Comparison of ENCODE assay signal across 8 cellular contexts in the genomic region with DNA sequence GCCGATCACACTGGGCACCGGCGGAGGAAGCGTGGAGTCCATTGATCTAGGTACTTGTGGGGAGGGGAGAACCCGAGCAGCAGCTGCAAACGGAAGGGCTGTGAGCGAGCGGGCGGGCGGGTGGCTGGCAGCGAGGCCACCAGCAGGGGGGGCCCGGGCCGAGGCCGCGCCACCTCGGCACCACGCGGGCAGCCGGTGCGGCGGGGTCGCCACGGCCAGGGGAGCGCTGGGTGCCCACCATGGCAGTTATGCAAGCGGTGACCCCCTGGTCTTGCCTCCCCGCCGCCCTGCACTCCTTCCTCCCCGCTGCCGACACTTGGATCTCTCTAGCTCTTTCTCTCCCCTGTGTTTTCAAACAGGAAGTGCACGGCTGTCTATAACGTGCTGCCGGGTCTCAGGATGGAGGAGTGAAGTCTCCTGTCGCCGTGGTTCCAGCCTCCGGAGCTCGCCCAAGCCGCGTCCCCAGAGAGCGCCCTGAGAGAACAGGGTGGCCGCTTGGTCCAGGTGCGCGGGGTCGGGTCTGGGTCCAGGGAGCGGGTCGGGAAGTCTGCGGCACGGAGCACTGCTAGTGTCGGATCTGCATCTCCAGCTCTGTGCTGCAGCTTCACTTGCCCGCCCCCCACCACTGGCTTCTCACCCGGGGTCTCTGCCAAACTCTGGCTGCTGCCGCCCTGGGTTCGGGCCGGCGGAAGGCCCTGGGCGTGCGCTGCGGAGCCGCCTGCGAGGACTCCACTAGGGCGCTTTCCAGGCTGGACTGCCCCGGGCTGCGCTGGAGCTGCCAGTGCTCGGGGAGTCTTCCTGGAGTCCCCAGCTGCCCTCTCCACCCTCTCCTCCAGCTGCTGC. TPM values are rescaled to one million over a fixed set of nuclear protein-coding genes. Genes with fewer than 3 reads are reported as not detected.
DNase-seq lines count a peak whose midpoint lies in the region; ATAC-seq and TF ChIP-seq lines count a peak whose summit lies in the region.

No MANE protein-coding gene starts in this region.

- H3K4me2 ChIP-seq in BLaER1, result peak overlapping the region; percentile 88

- H3K27me3 ChIP-seq in BLaER1 (no peaks in the 10 kb centered on the region), muscle layer of colon (ENCODE audit: control insufficient read depth in 1 of 2, insufficient read depth in 2 of 2, low read length in 2 of 2) (no peaks in the 10 kb centered on the region)

- H3K4me3 ChIP-seq in BLaER1 (peak overlapping the region; percentile 85), epithelial cell of proximal tubule (ENCODE audit: low read depth, low read length) (peak overlapping the region; percentile 75), muscle layer of colon (ENCODE audit: low read depth in 1 of 2, low read length in 2 of 2) (peak overlapping the region; percentile 28 to 66)

- TF ChIP-seq CTCF in epithelial cell of proximal tubule (conservative IDR thresholded peaks at IDR 0.05; ENCODE audit: low read depth, low read length), result peak; percentile 50

- H3K36me3 ChIP-seq in BLaER1, result peaks cover 17% of the 10 kb centered on the region
- H3K36me3 ChIP-seq in muscle layer of colon (ENCODE audit: insufficient read depth, low read length), result no peaks in the 10 kb centered on the region

- H3K9ac ChIP-seq in BLaER1 (peak overlapping the region; percentile 89), muscle layer of colon (ENCODE audit: low read length) (peak overlapping the region; percentile 23)

- H4K20me1 ChIP-seq in BLaER1, result peaks cover 47% of the 10 kb centered on the region

- peak; percentile 87 for ATAC-seq in HG03342 (IDR thresholded peaks at IDR 0.05; ENCODE audit: unreplicated experiment)

- H3K27ac ChIP-seq in BLaER1, result peak overlapping the region; percentile 93
- peak overlapping the region; percentile 12 for H3K27ac ChIP-seq in muscle layer of colon (ENCODE audit: low read depth, low read length)

- TF ChIP-seq POLR2A in GM19099 (IDR thresholded peaks at IDR 0.05; ENCODE audit: extremely low read depth, insufficient read length, low read depth), result peak; percentile 81

- H3K9me3 ChIP-seq in BLaER1 (no peaks in the 10 kb centered on the region), muscle layer of colon (ENCODE audit: low read length) (no peaks in the 10 kb centered on the region)

- H3K4me1 ChIP-seq in BLaER1, result peaks cover 65% of the 10 kb centered on the region
- H3K4me1 ChIP-seq in muscle layer of colon (ENCODE audit: insufficient read depth, low read length), result peaks cover 14% of the 10 kb centered on the region

- DNase-seq in NOMO-1 treated with DMSO at 0.1 percent for 48 hours (lab: John Stamatoyannopoulos, UW; ENCODE audit: unreplicated experiment), result peak; percentile 74
- peak; percentile 89 for DNase-seq in activated CD8-positive, alpha-beta memory T cell treated with anti-CD3 and anti-CD28 coated beads, Interleukin-2, amount 50 U/mL, for 48 hours
- DNase-seq in epithelial cell of proximal tubule (ENCODE audit: low read depth), result no peak
- peak; percentile 71 to 72 for DNase-seq in stimulated activated CD8-positive, alpha-beta memory T cell treated with anti-CD3 and anti-CD28 coated beads, Interleukin-7, amount 100 ng/mL, for 48 hours (ENCODE audit: extremely low read depth in 1 of 2, low read depth in 1 of 2)

RNA-seq across cellular contexts. Expression of a gene that starts 22.7 kb away (rescaled TPM):
- 27.1 and 33.8 TPM in 2 replicates for total RNA-seq in epithelial cell of proximal tubule
